Comparison of ENCODE assay signal across 10 cellular contexts in genomic region chr18:22694954-22695353, GRCh38.
DNase-seq lines count a peak whose midpoint lies in the region; ATAC-seq and TF ChIP-seq lines count a peak whose summit lies in the region.
"Had no signal": no experiment of that assay in that cellular context is flagged by ENCODE, and none has a peak within 500 bp of the region (broad histone marks: within the 10 kb centered on the region; RNA-seq: fewer than 3 reads in every experiment).

No MANE protein-coding gene starts in this region.

- H3K4me1 Mint-ChIP-seq in activated naive CD4-positive, alpha-beta T cell treated with anti-CD3 and anti-CD28 coated beads, Interleukin-2, amount 10 ng/mL, durations not matched to agents 7 days and 5 days = no peaks in the 10 kb centered on the region

- H3K9me3 Mint-ChIP-seq in activated naive CD4-positive, alpha-beta T cell treated with anti-CD3 and anti-CD28 coated beads, Interleukin-2, amount 10 ng/mL, durations not matched to agents 7 days and 5 days = no peaks in the 10 kb centered on the region

- H3K9me3 ChIP-seq in heart left ventricle (no peaks in the 10 kb centered on the region), suprapubic skin (no peaks in the 10 kb centered on the region)

- 69 to 83% (median 79%) methylated on average over 8 of the region's 8 CpGs for WGBS in heart left ventricle, 4 donors
- 80% methylated on average over 8 of the region's 8 CpGs for WGBS in suprapubic skin

- peaks cover 3% of the 10 kb centered on the region for H3K27me3 Mint-ChIP-seq in activated naive CD4-positive, alpha-beta T cell treated with anti-CD3 and anti-CD28 coated beads, Interleukin-2, amount 10 ng/mL, durations not matched to agents 7 days and 5 days

- intact Hi-C loops in heart left ventricle (cut with DNase I) = loop anchor here in 1 of 10 donors (10.0 kb wide), 1 partner anchor 120 kb away; no protein-coding TSS in a partner anchor

- H3K27me3 ChIP-seq in heart left ventricle (no peaks in the 10 kb centered on the region), suprapubic skin (no peaks in the 10 kb centered on the region)

- peak; percentile 99 for DNase-seq in HCEC 1CT
- DNase-seq in SW480 (ENCODE audit: low spot score) = peak; percentile 50
- peak in 4 of 5 donors; percentile 22 to 70 (median 44) for DNase-seq in heart left ventricle
- peak; percentile 65 for DNase-seq in smooth muscle cell of the brain vasculature (ENCODE audit: low read depth, low spot score)
- no peak for DNase-seq in stimulated activated CD4-positive, alpha-beta T cell treated with anti-CD3 and anti-CD28 coated beads, Interleukin-2, amount 100 ng/mL, for 24 hours
- DNase-seq in activated naive CD4-positive, alpha-beta T cell treated with anti-CD3 and anti-CD28 coated beads, Interleukin-2, amount 10 ng/mL, durations not matched to agents 7 days and 5 days = no peak
- no peak for DNase-seq in suprapubic skin (ENCODE audit: low spot score in 2 of 2)
- DNase-seq: NCI-H1930; stimulated activated CD4-positive, alpha-beta T cell treated with anti-CD3 and anti-CD28 coated beads, Interleukin-15, amount 100 ng/mL, for 24 hours had no signal

- no peak overlapping the region for H3K27ac Mint-ChIP-seq in activated naive CD4-positive, alpha-beta T cell treated with anti-CD3 and anti-CD28 coated beads, Interleukin-2, amount 10 ng/mL, durations not matched to agents 7 days and 5 days

- TF ChIP-seq POLR2A in heart left ventricle (IDR thresholded peaks at IDR 0.05) (no peak), suprapubic skin (IDR thresholded peaks at IDR 0.05) (no peak)

- no peaks in the 10 kb centered on the region for H3K36me3 Mint-ChIP-seq in activated naive CD4-positive, alpha-beta T cell treated with anti-CD3 and anti-CD28 coated beads, Interleukin-2, amount 10 ng/mL, durations not matched to agents 7 days and 5 days

- H3K36me3 ChIP-seq in heart left ventricle (no peaks in the 10 kb centered on the region), suprapubic skin (no peaks in the 10 kb centered on the region)

- no peak overlapping the region for H3K4me3 Mint-ChIP-seq in activated naive CD4-positive, alpha-beta T cell treated with anti-CD3 and anti-CD28 coated beads, Interleukin-2, amount 10 ng/mL, durations not matched to agents 7 days and 5 days

- CTCF ChIA-PET in activated naive CD4-positive, alpha-beta T cell treated with anti-CD3 and anti-CD28 coated beads, Interleukin-2, amount 10 ng/mL, durations not matched to agents 7 days and 5 days (lab: Charles Lee) = interaction anchor here (0.7 kb wide), 1 partner anchor 1287 kb away, joined by 3 read pairs; no protein-coding TSS in a partner anchor

- peak in 3 of 4 donors; percentile 56 to 86 (median 59) for ATAC-seq in heart left ventricle
- ATAC-seq in GM19395 (IDR thresholded peaks at IDR 0.05; ENCODE audit: unreplicated experiment) = no peak

- H3K4me3 ChIP-seq in heart left ventricle = peak overlapping the region in 1 of 12 donors; percentile 3
- H3K4me3 ChIP-seq in suprapubic skin = no peak overlapping the region

- TF ChIP-seq CTCF in heart left ventricle (IDR thresholded peaks at IDR 0.05) (no peak), suprapubic skin (IDR thresholded peaks at IDR 0.05) (no peak)

- no peak for TF ChIP-seq EP300 in suprapubic skin (IDR thresholded peaks at IDR 0.05)

- H3K27ac ChIP-seq in heart left ventricle (no peak overlapping the region), suprapubic skin (no peak overlapping the region)

- H3K4me1 ChIP-seq in heart left ventricle = no peaks in the 10 kb centered on the region
- H3K4me1 ChIP-seq in suprapubic skin = no peaks in the 10 kb centered on the region

Comparison
In these comparisons a context has a peak if more than half of its experiments do, and no peak if none do; other contexts are left out.
1. DNase-seq: peak in HCEC 1CT (single experiment), SW480 (single experiment), heart left ventricle (4 of 5) and smooth muscle cell of the brain vasculature (single experiment); none in stimulated activated CD4-positive, alpha-beta T cell treated with anti-CD3 and anti-CD28 coated beads, Interleukin-2, amount 100 ng/mL, for 24 hours (0 of 2), activated naive CD4-positive, alpha-beta T cell treated with anti-CD3 and anti-CD28 coated beads, Interleukin-2, amount 10 ng/mL, durations not matched to agents 7 days and 5 days (single experiment) and suprapubic skin (0 of 2).